In genomic region chr5:126358525-126358924, GRCh38 we compare ENCODE assay signal across 8 cellular contexts.
DNase-seq lines count a peak whose midpoint lies in the region; ATAC-seq and TF ChIP-seq lines count a peak whose summit lies in the region.

No MANE protein-coding gene starts in this region.

- peaks cover 15% of the 10 kb centered on the region for H3K4me1 Mint-ChIP-seq in WTC11

- H3K27me3 Mint-ChIP-seq in WTC11 (ENCODE audit: low read depth), result no peaks in the 10 kb centered on the region; the same call in 1 of the 2 replicates

- CTCF ChIA-PET in WTC11 (lab: Charles Lee), result interaction anchor here (0.8 to 4.5 kb wide), 6 partner anchors 10 to 180 kb away, joined by 3 to 16 read pairs (median 3); no protein-coding TSS in a partner anchor

- no peak overlapping the region for H3K4me3 Mint-ChIP-seq in WTC11

- DNase-seq in EL, result peak; percentile 63
- no peak for DNase-seq in WTC11 (ENCODE audit: low spot score)
- no peak for DNase-seq in amniotic stem cell (lab: John Stamatoyannopoulos, UW)
- DNase-seq in NCI-H1105 treated with DMSO at 0.1 percent for 48 hours (lab: John Stamatoyannopoulos, UW), result no peak
- no peak for DNase-seq in activated effector memory CD4-positive, alpha-beta T cell treated with Interleukin-2 at 50 U/mL for 16 hours
- no peak for DNase-seq in NCI-H1694 (lab: John Stamatoyannopoulos, UW)

- H3K27ac Mint-ChIP-seq in WTC11, result no peak overlapping the region

- ATAC-seq in GM19455 (IDR thresholded peaks at IDR 0.05; ENCODE audit: unreplicated experiment) (peak; percentile 85), HG03095 (IDR thresholded peaks at IDR 0.05; ENCODE audit: unreplicated experiment) (peak; percentile 92), WTC11 (peak; percentile 24; the same call in 1 of the 2 replicates)

- POLR2A ChIA-PET in WTC11 (lab: Charles Lee), result no interaction called here

- H3K9me3 Mint-ChIP-seq in WTC11, result peaks cover 4% of the 10 kb centered on the region

- no peaks in the 10 kb centered on the region for H3K36me3 Mint-ChIP-seq in WTC11

- no peak for TF ChIP-seq CTCF in WTC11 (IDR thresholded peaks at IDR 0.05)

TF ChIP-seq in WTC11, 78 proteins besides CTCF, POLR2A, EP300 and RAD21:
- no peak for TF ChIP-seq GTF2I (CRISPR knock-in tag; conservative IDR thresholded peaks at IDR 0.05)
- TF ChIP-seq MLX (CRISPR knock-in tag; IDR thresholded peaks at IDR 0.05), result no peak
- TF ChIP-seq HMGA2 (CRISPR knock-in tag; IDR thresholded peaks at IDR 0.05), result no peak
- no peak for TF ChIP-seq MAX (CRISPR knock-in tag; IDR thresholded peaks at IDR 0.05)
- no peak for TF ChIP-seq ZMAT4 (CRISPR knock-in tag; IDR thresholded peaks at IDR 0.05)
- no peak for TF ChIP-seq JAZF1 (CRISPR knock-in tag; IDR thresholded peaks at IDR 0.05)
- TF ChIP-seq ZNF121 (CRISPR knock-in tag; IDR thresholded peaks at IDR 0.05), result no peak
- no peak for TF ChIP-seq KAT7 (CRISPR knock-in tag; IDR thresholded peaks at IDR 0.05; ENCODE audit: borderline replicate concordance)
- TF ChIP-seq SOX15 (CRISPR knock-in tag; IDR thresholded peaks at IDR 0.05), result no peak
- TF ChIP-seq ZNF232 (CRISPR knock-in tag; IDR thresholded peaks at IDR 0.05), result no peak
- TF ChIP-seq SP1 (CRISPR knock-in tag; conservative IDR thresholded peaks at IDR 0.05), result no peak
- no peak for TF ChIP-seq CBFB (CRISPR knock-in tag; IDR thresholded peaks at IDR 0.05; ENCODE audit: low read depth)
- TF ChIP-seq ELF4 (CRISPR knock-in tag; IDR thresholded peaks at IDR 0.05; ENCODE audit: low read depth), result no peak
- no peak for TF ChIP-seq ERG (CRISPR knock-in tag; IDR thresholded peaks at IDR 0.05)
- no peak for TF ChIP-seq GABPB1 (CRISPR knock-in tag; IDR thresholded peaks at IDR 0.05)
- TF ChIP-seq ETV6 (CRISPR knock-in tag; IDR thresholded peaks at IDR 0.05), result no peak
- TF ChIP-seq TP53 (CRISPR knock-in tag; IDR thresholded peaks at IDR 0.05), result no peak
- TF ChIP-seq ZNF671 (CRISPR knock-in tag; IDR thresholded peaks at IDR 0.05), result no peak
- no peak for TF ChIP-seq ZNF317 (CRISPR knock-in tag; IDR thresholded peaks at IDR 0.05; ENCODE audit: borderline replicate concordance, low read depth)

Comparison
In these comparisons a context has a peak if more than half of its experiments do, and no peak if none do; other contexts are left out.
1. ATAC-seq: peak in every context shown above with its lines; median percentile 92 in HG03095; 85 in GM19455; 24 in WTC11.